Comparison of ENCODE assay signal across 12 cellular contexts in the genomic region with DNA sequence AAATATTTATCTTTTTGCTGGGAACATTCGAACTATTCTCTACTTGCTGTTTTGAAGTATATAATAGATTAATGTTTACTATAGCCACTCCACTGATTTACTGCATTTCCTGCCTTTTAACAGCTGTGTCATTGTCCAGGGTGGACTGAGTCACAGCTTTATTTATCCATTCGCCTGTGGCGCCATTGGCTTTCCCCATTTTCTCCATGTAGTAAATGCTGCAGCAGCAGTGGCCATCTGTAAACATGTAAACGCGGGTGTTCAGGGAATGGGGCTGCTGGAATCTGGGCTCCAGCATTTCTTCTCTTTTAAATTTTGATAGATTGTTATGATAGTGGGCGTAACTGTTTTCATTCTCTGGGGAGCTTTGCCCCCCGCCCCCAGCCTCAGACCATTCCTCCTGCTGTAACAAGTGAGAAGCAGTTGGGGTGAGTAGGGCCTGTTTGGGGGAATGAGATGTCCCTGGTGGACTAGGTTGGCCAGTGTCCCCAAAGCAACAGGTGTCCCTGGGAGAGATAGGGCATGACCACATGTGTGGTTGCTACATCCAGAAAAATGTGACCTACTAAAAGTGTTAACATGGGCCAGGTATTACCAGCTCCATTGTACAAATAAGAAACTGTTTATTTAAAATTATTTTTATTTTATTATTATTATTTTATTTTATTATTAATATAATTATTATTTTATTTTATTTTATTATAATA. TPM values are rescaled to one million over a fixed set of nuclear protein-coding genes. Genes with fewer than 3 reads are reported as not detected.
DNase-seq lines count a peak whose midpoint lies in the region; ATAC-seq and TF ChIP-seq lines count a peak whose summit lies in the region.
"Had no signal": no experiment of that assay in that cellular context is flagged by ENCODE, and none has a peak within 500 bp of the region (broad histone marks: within the 10 kb centered on the region; RNA-seq: fewer than 3 reads in every experiment).

No MANE protein-coding gene starts in this region.

- no peak overlapping the region for H3K9ac ChIP-seq in skeletal muscle satellite cell (ENCODE audit: low read depth, low read length)
- H3K9ac ChIP-seq: KMS-11 had no signal

- peak overlapping the region; percentile 37 for H3K4me3 Mint-ChIP-seq in activated CD4-positive, alpha-beta memory T cell treated with anti-CD3 and anti-CD28 coated beads for 36 hours
- H3K4me3 Mint-ChIP-seq in activated CD4-positive, alpha-beta memory T cell treated with anti-CD3 and anti-CD28 coated beads, Interleukin-2, amount 10 ng/mL, durations not matched to agents 7 days and 5 days, result no peak overlapping the region
- H3K4me3 Mint-ChIP-seq: B cell had no signal

- no peaks in the 10 kb centered on the region for H3K27me3 Mint-ChIP-seq in activated CD4-positive, alpha-beta memory T cell treated with anti-CD3 and anti-CD28 coated beads for 36 hours
- peaks cover 6% of the 10 kb centered on the region for H3K27me3 Mint-ChIP-seq in activated CD4-positive, alpha-beta memory T cell treated with anti-CD3 and anti-CD28 coated beads, Interleukin-2, amount 10 ng/mL, durations not matched to agents 7 days and 5 days

- no peaks in the 10 kb centered on the region for H3K36me3 Mint-ChIP-seq in activated CD4-positive, alpha-beta memory T cell treated with anti-CD3 and anti-CD28 coated beads for 36 hours
- no peaks in the 10 kb centered on the region for H3K36me3 Mint-ChIP-seq in activated CD4-positive, alpha-beta memory T cell treated with anti-CD3 and anti-CD28 coated beads, Interleukin-2, amount 10 ng/mL, durations not matched to agents 7 days and 5 days (ENCODE audit: low read depth)

- intact Hi-C loops in activated CD4-positive, alpha-beta memory T cell treated with anti-CD3 and anti-CD28 coated beads for 36 hours (cut with micrococcal nuclease), result no loop called here

- H3K9me3 Mint-ChIP-seq in activated CD4-positive, alpha-beta memory T cell treated with anti-CD3 and anti-CD28 coated beads for 36 hours, result no peaks in the 10 kb centered on the region
- no peaks in the 10 kb centered on the region for H3K9me3 Mint-ChIP-seq in activated CD4-positive, alpha-beta memory T cell treated with anti-CD3 and anti-CD28 coated beads, Interleukin-2, amount 10 ng/mL, durations not matched to agents 7 days and 5 days

- H3K4me3 ChIP-seq in skeletal muscle satellite cell (ENCODE audit: low read length), result no peak overlapping the region
- H3K4me3 ChIP-seq: coronary artery had no signal

- no peaks in the 10 kb centered on the region for H3K9me3 ChIP-seq in skeletal muscle satellite cell (replicated peaks; ENCODE audit: low read length)

- peaks cover 7% of the 10 kb centered on the region for H3K4me1 Mint-ChIP-seq in activated CD4-positive, alpha-beta memory T cell treated with anti-CD3 and anti-CD28 coated beads for 36 hours (ENCODE audit: low read depth)
- peaks cover 8% of the 10 kb centered on the region for H3K4me1 Mint-ChIP-seq in activated CD4-positive, alpha-beta memory T cell treated with anti-CD3 and anti-CD28 coated beads, Interleukin-2, amount 10 ng/mL, durations not matched to agents 7 days and 5 days

- in situ Hi-C loops in GM13977 (cut with MboI; ENCODE audit: low pct_unique_long_range_greater_than_20kb, low sequenced_read_pairs, unreplicated experiment), result no loop called here

- H3K27me3 ChIP-seq in skeletal muscle satellite cell (ENCODE audit: control insufficient read depth, insufficient read depth, low read length), result no peaks in the 10 kb centered on the region

- H3K27ac Mint-ChIP-seq in activated CD4-positive, alpha-beta memory T cell treated with anti-CD3 and anti-CD28 coated beads for 36 hours, result peak overlapping the region; percentile 65
- H3K27ac Mint-ChIP-seq in activated CD4-positive, alpha-beta memory T cell treated with anti-CD3 and anti-CD28 coated beads, Interleukin-2, amount 10 ng/mL, durations not matched to agents 7 days and 5 days, result no peak overlapping the region
- H3K27ac Mint-ChIP-seq: B cell had no signal

- ATAC-seq in GM18909 (IDR thresholded peaks at IDR 0.05; ENCODE audit: poor library complexity, unreplicated experiment) (no peak), HG03025 (IDR thresholded peaks at IDR 0.05; ENCODE audit: low FRiP score, unreplicated experiment) (no peak)

- H3K4me2 ChIP-seq in skeletal muscle satellite cell (ENCODE audit: low read length), result peak overlapping the region; percentile 51
- H3K4me2 ChIP-seq: KMS-11 had no signal

- no peak for TF ChIP-seq POLR2A in erythroblast (IDR thresholded peaks at IDR 0.05; ENCODE audit: low read length)

- no peaks in the 10 kb centered on the region for H3K36me3 ChIP-seq in skeletal muscle satellite cell (ENCODE audit: insufficient read depth, low read length)

- TF ChIP-seq CTCF in GM13977 (IDR thresholded peaks at IDR 0.05; ENCODE audit: extremely low read depth, insufficient read depth, missing control alignments), result no peak

- CTCF ChIA-PET in activated CD4-positive, alpha-beta memory T cell treated with anti-CD3 and anti-CD28 coated beads for 36 hours (lab: Charles Lee), result interaction anchor here (0.8 kb wide), 1 partner anchor 9 kb away, joined by 3 read pairs; no protein-coding TSS in a partner anchor
- CTCF ChIA-PET in activated CD4-positive, alpha-beta memory T cell treated with anti-CD3 and anti-CD28 coated beads, Interleukin-2, amount 10 ng/mL, durations not matched to agents 7 days and 5 days (lab: Charles Lee), result no interaction called here

- peaks cover 15% of the 10 kb centered on the region for H3K4me1 ChIP-seq in skeletal muscle satellite cell (ENCODE audit: control insufficient read depth, insufficient read depth, low read length)

- POLR2A ChIA-PET in activated CD4-positive, alpha-beta memory T cell treated with anti-CD3 and anti-CD28 coated beads for 36 hours (lab: Charles Lee), result no interaction called here
- POLR2A ChIA-PET in activated CD4-positive, alpha-beta memory T cell treated with anti-CD3 and anti-CD28 coated beads, Interleukin-2, amount 10 ng/mL, durations not matched to agents 7 days and 5 days (lab: Charles Lee), result no interaction called here

- DNase-seq in activated CD4-positive, alpha-beta memory T cell treated with anti-CD3 and anti-CD28 coated beads for 36 hours, result no peak
- no peak for DNase-seq in activated CD4-positive, alpha-beta memory T cell treated with anti-CD3 and anti-CD28 coated beads, Interleukin-2, amount 10 ng/mL, durations not matched to agents 7 days and 5 days
- DNase-seq in NCI-H460 (ENCODE audit: extremely low read depth, low read depth) (peak; percentile 30), erythroblast (lab: John Stamatoyannopoulos, UW) (peak; percentile 55 to 58), GM13977 (ENCODE audit: low spot score) (no peak)
- DNase-seq: activated naive CD4-positive, alpha-beta T cell had no signal

RNA-seq across cellular contexts. Expression of a gene that starts 32.9 kb away (rescaled TPM):
- total RNA-seq in activated CD4-positive, alpha-beta memory T cell treated with anti-CD3 and anti-CD28 coated beads for 36 hours, result 10 to 100 TPM; 17.5 to 18.8 TPM
- total RNA-seq in activated CD4-positive, alpha-beta memory T cell treated with anti-CD3 and anti-CD28 coated beads, Interleukin-2, amount 10 ng/mL, durations not matched to agents 7 days and 5 days, result 10 to 100 TPM; 29.3 to 31.5 TPM
- 2.2 and 2.5 TPM in 2 replicates for total RNA-seq in NCI-H460 (2014; rRNA removed; shearing (Covaris generic))
- 3.2 and 5.6 TPM in 2 replicates for polyA plus RNA-seq in NCI-H460 (2014; cell fraction: nucleus; rRNA removed)
- 6.3 and 7.6 TPM in 2 replicates for total RNA-seq in skeletal muscle satellite cell (2012; rRNA removed)

Comparison
In these comparisons a context has a peak if more than half of its experiments do, and no peak if none do; other contexts are left out.
1. DNase-seq: peak in NCI-H460 (single experiment) and erythroblast (2 of 2); none in activated CD4-positive, alpha-beta memory T cell treated with anti-CD3 and anti-CD28 coated beads for 36 hours (single experiment), activated CD4-positive, alpha-beta memory T cell treated with anti-CD3 and anti-CD28 coated beads, Interleukin-2, amount 10 ng/mL, durations not matched to agents 7 days and 5 days (single experiment) and GM13977 (single experiment).